Comparison of ENCODE assay signal across 1 cellular context in genomic region chr10:95097805-95098204, GRCh38.
TF ChIP-seq lines count a peak whose summit lies in the region.

No MANE protein-coding gene starts in this region.

TF ChIP-seq in HepG2, 621 proteins besides CTCF, POLR2A, EP300 and RAD21 (continued from another document and continues in another):
- TF ChIP-seq GMEB2 (CRISPR knock-in tag; IDR thresholded peaks at IDR 0.05; ENCODE audit: low read depth), result no peak
- no peak for TF ChIP-seq ZNF7 (CRISPR knock-in tag; IDR thresholded peaks at IDR 0.05)
- TF ChIP-seq GABPB1 (CRISPR knock-in tag; IDR thresholded peaks at IDR 0.05), result no peak
- TF ChIP-seq IRX3 (CRISPR knock-in tag; IDR thresholded peaks at IDR 0.05; ENCODE audit: borderline replicate concordance, low read depth), result no peak
- TF ChIP-seq PAWR (CRISPR knock-in tag; IDR thresholded peaks at IDR 0.05; ENCODE audit: borderline replicate concordance), result no peak
- TF ChIP-seq POLR2G (IDR thresholded peaks at IDR 0.05; ENCODE audit: low read depth, low read length), result no peak
- TF ChIP-seq KLF9 (CRISPR knock-in tag; IDR thresholded peaks at IDR 0.05; ENCODE audit: low read depth), result no peak
- TF ChIP-seq MAX (IDR thresholded peaks at IDR 0.05), result no peak
- TF ChIP-seq POGK (CRISPR knock-in tag; conservative IDR thresholded peaks at IDR 0.05), result no peak
- TF ChIP-seq MBNL3 (CRISPR knock-in tag; conservative IDR thresholded peaks at IDR 0.05), result no peak
- no peak for TF ChIP-seq ZNF572 (CRISPR knock-in tag; IDR thresholded peaks at IDR 0.05)
- TF ChIP-seq ATRX (CRISPR knock-in tag; IDR thresholded peaks at IDR 0.05; ENCODE audit: borderline replicate concordance), result no peak
- no peak for TF ChIP-seq MEF2D (CRISPR knock-in tag; IDR thresholded peaks at IDR 0.05)
- no peak for TF ChIP-seq ZNF614 (CRISPR knock-in tag; IDR thresholded peaks at IDR 0.05; ENCODE audit: borderline replicate concordance)
- no peak for TF ChIP-seq ZBTB1 (CRISPR knock-in tag; IDR thresholded peaks at IDR 0.05; ENCODE audit: borderline replicate concordance)
- no peak for TF ChIP-seq FOXP1 (IDR thresholded peaks at IDR 0.05)
- TF ChIP-seq FOXP1 (CRISPR knock-in tag; IDR thresholded peaks at IDR 0.05), result peak; percentile 46; the same call in 1 of the 2 replicates
- TF ChIP-seq ZSCAN22 (CRISPR knock-in tag; IDR thresholded peaks at IDR 0.05), result no peak
- no peak for TF ChIP-seq ZNF577 (CRISPR knock-in tag; IDR thresholded peaks at IDR 0.05; ENCODE audit: borderline replicate concordance, low read depth)
- TF ChIP-seq NCOR1 (IDR thresholded peaks at IDR 0.05; ENCODE audit: borderline replicate concordance, low read length), result 0 out of 2 replicates have a peak, but pooled peaks have one; percentile 26
- TF ChIP-seq STAG1 (CRISPR knock-in tag; IDR thresholded peaks at IDR 0.05), result no peak
- no peak for TF ChIP-seq SRSF4 (IDR thresholded peaks at IDR 0.05; ENCODE audit: low read depth, low read length, poor library complexity, severe bottlenecking)
- TF ChIP-seq ZNF335 (CRISPR knock-in tag; IDR thresholded peaks at IDR 0.05), result no peak
- no peak for TF ChIP-seq ETS1 (CRISPR knock-in tag; IDR thresholded peaks at IDR 0.05)
- TF ChIP-seq ZNF30 (CRISPR knock-in tag; IDR thresholded peaks at IDR 0.05), result no peak
- TF ChIP-seq ZNF674 (CRISPR knock-in tag; IDR thresholded peaks at IDR 0.05; ENCODE audit: low read depth), result no peak
- TF ChIP-seq ZC3H13 (CRISPR knock-in tag; IDR thresholded peaks at IDR 0.05), result no peak
- TF ChIP-seq ZNF597 (CRISPR knock-in tag; IDR thresholded peaks at IDR 0.05), result no peak
- no peak for TF ChIP-seq ZNF34 (CRISPR knock-in tag; IDR thresholded peaks at IDR 0.05; ENCODE audit: borderline replicate concordance)
- TF ChIP-seq BCL6 (CRISPR knock-in tag; IDR thresholded peaks at IDR 0.05), result 0 out of 2 replicates have a peak, but pooled peaks have one; percentile 18
- no peak for TF ChIP-seq SNAPC5 (CRISPR knock-in tag; IDR thresholded peaks at IDR 0.05; ENCODE audit: borderline replicate concordance)
- TF ChIP-seq KDM6A (CRISPR knock-in tag; IDR thresholded peaks at IDR 0.05; ENCODE audit: low read depth), result peak; percentile 27; the same call in 1 of the 2 replicates
- no peak for TF ChIP-seq NFKB2 (CRISPR knock-in tag; IDR thresholded peaks at IDR 0.05; ENCODE audit: borderline replicate concordance)
- no peak for TF ChIP-seq HOXA3 (CRISPR knock-in tag; IDR thresholded peaks at IDR 0.05)
- TF ChIP-seq ZNF670 (CRISPR knock-in tag; IDR thresholded peaks at IDR 0.05; ENCODE audit: borderline replicate concordance), result no peak
- no peak for TF ChIP-seq TOPORS (CRISPR knock-in tag; IDR thresholded peaks at IDR 0.05)
- TF ChIP-seq DRAP1 (CRISPR knock-in tag; IDR thresholded peaks at IDR 0.05), result no peak
- TF ChIP-seq ATF2 (CRISPR knock-in tag; IDR thresholded peaks at IDR 0.05), result no peak
- TF ChIP-seq ZNF788 (CRISPR knock-in tag; IDR thresholded peaks at IDR 0.05; ENCODE audit: borderline replicate concordance), result no peak
- TF ChIP-seq RCOR2 (CRISPR knock-in tag; IDR thresholded peaks at IDR 0.05), result no peak
- TF ChIP-seq HMG20A (CRISPR knock-in tag; IDR thresholded peaks at IDR 0.05; ENCODE audit: borderline replicate concordance), result peak; percentile 33; the same call in 1 of the 2 replicates
- no peak for TF ChIP-seq ZMAT3 (CRISPR knock-in tag; conservative IDR thresholded peaks at IDR 0.05)
- TF ChIP-seq ARHGAP35 (CRISPR knock-in tag; IDR thresholded peaks at IDR 0.05; ENCODE audit: borderline replicate concordance), result no peak
- no peak for TF ChIP-seq CCDC6 (CRISPR knock-in tag; IDR thresholded peaks at IDR 0.05)
- no peak for TF ChIP-seq ZNF746 (CRISPR knock-in tag; IDR thresholded peaks at IDR 0.05)
- TF ChIP-seq PPARG (CRISPR knock-in tag; conservative IDR thresholded peaks at IDR 0.05), result no peak
- no peak for TF ChIP-seq RARG (CRISPR knock-in tag; IDR thresholded peaks at IDR 0.05; ENCODE audit: low read depth)
- TF ChIP-seq NPAS2 (CRISPR knock-in tag; IDR thresholded peaks at IDR 0.05; ENCODE audit: borderline replicate concordance), result no peak
- TF ChIP-seq KMT2A (CRISPR knock-in tag; IDR thresholded peaks at IDR 0.05), result no peak
- no peak for TF ChIP-seq NFRKB (IDR thresholded peaks at IDR 0.05)
- no peak for TF ChIP-seq ZNF546 (CRISPR knock-in tag; conservative IDR thresholded peaks at IDR 0.05)
- peak; percentile 85 for TF ChIP-seq HNF4A (CRISPR knock-in tag; IDR thresholded peaks at IDR 0.05)
- no peak for TF ChIP-seq ZNF749 (CRISPR knock-in tag; IDR thresholded peaks at IDR 0.05; ENCODE audit: borderline replicate concordance)
- no peak for TF ChIP-seq RFX1 (IDR thresholded peaks at IDR 0.05)
- no peak for TF ChIP-seq ZNF776 (CRISPR knock-in tag; IDR thresholded peaks at IDR 0.05)
- TF ChIP-seq ZNF501 (CRISPR knock-in tag; IDR thresholded peaks at IDR 0.05), result no peak
- no peak for TF ChIP-seq E2F2 (CRISPR knock-in tag; IDR thresholded peaks at IDR 0.05; ENCODE audit: borderline replicate concordance)
- no peak for TF ChIP-seq TP53 (CRISPR knock-in tag; conservative IDR thresholded peaks at IDR 0.05)
- TF ChIP-seq ZEB1 (IDR thresholded peaks at IDR 0.05; ENCODE audit: insufficient replicate concordance, low read depth), result peak; percentile 82
- peak; percentile 27; the same call in 1 of the 2 replicates for TF ChIP-seq ZMYM4 (CRISPR knock-in tag; IDR thresholded peaks at IDR 0.05)
- no peak for TF ChIP-seq SAP130 (CRISPR knock-in tag; IDR thresholded peaks at IDR 0.05; ENCODE audit: low read depth)
- TF ChIP-seq XRCC5 (optimal IDR thresholded peaks at IDR 0.05; ENCODE audit: low read length), result no peak
- TF ChIP-seq IKZF4 (CRISPR knock-in tag; IDR thresholded peaks at IDR 0.05; ENCODE audit: borderline replicate concordance, low read depth, not compliant biosample characterization), result no peak
- no peak for TF ChIP-seq TEF (CRISPR knock-in tag; IDR thresholded peaks at IDR 0.05)
- no peak for TF ChIP-seq IRF9 (CRISPR knock-in tag; IDR thresholded peaks at IDR 0.05; ENCODE audit: borderline replicate concordance)
- no peak for TF ChIP-seq ERF (CRISPR knock-in tag; IDR thresholded peaks at IDR 0.05)
- TF ChIP-seq SAFB2 (CRISPR knock-in tag; IDR thresholded peaks at IDR 0.05; ENCODE audit: borderline replicate concordance, low read depth), result no peak
- TF ChIP-seq SNRNP70 (IDR thresholded peaks at IDR 0.05; ENCODE audit: low read depth, low read length), result no peak
- no peak for TF ChIP-seq CEBPB (IDR thresholded peaks at IDR 0.05; ENCODE audit: borderline replicate concordance, low read depth, low read length)
- TF ChIP-seq PAX8 (CRISPR knock-in tag; IDR thresholded peaks at IDR 0.05; ENCODE audit: borderline replicate concordance), result no peak
- TF ChIP-seq ZNF33B (CRISPR knock-in tag; IDR thresholded peaks at IDR 0.05), result no peak
- TF ChIP-seq HOMEZ (CRISPR knock-in tag; IDR thresholded peaks at IDR 0.05; ENCODE audit: low read depth), result peak; percentile 29; the same call in 1 of the 2 replicates
- TF ChIP-seq NR2F2 (IDR thresholded peaks at IDR 0.05; ENCODE audit: borderline replicate concordance, low read depth), result no peak
